In genomic region chr11:67371199-67371548, GRCh38 we compare ENCODE assay signal across 9 cellular contexts. TPM values are rescaled to one million over a fixed set of nuclear protein-coding genes. Genes with fewer than 3 reads are reported as not detected.
DNase-seq lines count a peak whose midpoint lies in the region; ATAC-seq, FAIRE-seq and TF ChIP-seq lines count a peak whose summit lies in the region.
"Had no signal": no experiment of that assay in that cellular context is flagged by ENCODE, and none has a peak within 500 bp of the region (broad histone marks: within the 10 kb centered on the region; RNA-seq: fewer than 3 reads in every experiment).

No MANE protein-coding gene starts in this region.

- H4K20me1 ChIP-seq in GM12878 (ENCODE audit: control insufficient read depth, insufficient read depth), result peaks cover 8% of the 10 kb centered on the region; the same call in 1 of the 2 replicates

- CTCF ChIA-PET in A549 (lab: Yijun Ruan, JAX) (interaction anchor here (0.7 to 46.2 kb wide), 7 partner anchors 13 to 106 kb away, joined by 3 to 1913 read pairs (median 6); partner anchors contain the start of genes POLD4, PPP1CA, RAD9A and TBC1D10C), GM12878 (lab: Yijun Ruan, JAX) (interaction anchor here (0.6 to 26.2 kb wide), 7 partner anchors 9 to 234 kb away, joined by 3 to 1301 read pairs (median 4); partner anchors contain the start of genes CLCF1, POLD4 and RAD9A)
- CTCF ChIA-PET in naive thymus-derived CD4-positive, alpha-beta T cell (lab: Charles Lee), result interaction anchor here (0.6 to 21.2 kb wide), 4 partner anchors 10 to 24 kb away, joined by 7 to 495 read pairs (median 16); partner anchors contain the start of gene POLD4

- H3K4me1 ChIP-seq in A549 (peaks cover 73% of the 10 kb centered on the region), GM12878 (ENCODE audit: control insufficient read depth, insufficient read depth, low read length) (peaks cover 25% of the 10 kb centered on the region), left lung (peaks cover 33 to 87% of the 10 kb centered on the region in 2 donors)
- peaks cover 12 to 45% of the 10 kb centered on the region in 2 donors for H3K4me1 ChIP-seq in naive thymus-derived CD4-positive, alpha-beta T cell (ENCODE audit: control insufficient read depth in 2 of 2, insufficient read depth in 2 of 2, low read length in 2 of 2)

- no peak for TF ChIP-seq EP300 in A549 (IDR thresholded peaks at IDR 0.05)
- no peak for TF ChIP-seq EP300 in GM12878 (IDR thresholded peaks at IDR 0.05; ENCODE audit: borderline replicate concordance in 1 of 2, control insufficient read depth in 1 of 2, low read depth in 2 of 2, low read length in 2 of 2)

- BruUV-seq in GM12878 (replicated peaks; lab: Mats Ljungman, UMichigan), result TSS peak; percentile 50

- TF ChIP-seq CTCF in A549 (IDR thresholded peaks at IDR 0.05) (no peak), HL-60 (IDR thresholded peaks at IDR 0.05; ENCODE audit: insufficient read depth, low read length) (no peak), GM12878 (IDR thresholded peaks at IDR 0.05 in 2 of 3, conservative IDR thresholded peaks at IDR 0.05 in 1 of 3; ENCODE audit: control insufficient read depth in 2 of 3, extremely low read depth in 1 of 3, insufficient read depth in 1 of 3, low read depth in 3 of 3, low read length in 3 of 3) (no peak), left lung (IDR thresholded peaks at IDR 0.05) (no peak)

- H2AFZ ChIP-seq in GM12878 (ENCODE audit: control insufficient read depth, low read depth, low read length), result no peak overlapping the region

- peaks cover 22 to 56% (median 37%) of the 10 kb centered on the region in 7 donors for H3K4me1 Mint-ChIP-seq in naive thymus-derived CD4-positive, alpha-beta T cell

- no peak for ATAC-seq in A549
- no peak for ATAC-seq in GM12878
- ATAC-seq in naive thymus-derived CD4-positive, alpha-beta T cell, result no peak
- ATAC-seq in GM18520 (IDR thresholded peaks at IDR 0.05; ENCODE audit: unreplicated experiment), result no peak
- ATAC-seq in left lung, result no peak

- intact Hi-C loops in GM12878 (cut with micrococcal nuclease; ENCODE audit: unreplicated experiment) (loop anchor here (2.0 kb wide), 1 partner anchor 14 kb away; no protein-coding TSS in a partner anchor), left lung (cut with DNase I) (no loop called here)
- intact Hi-C loops in naive thymus-derived CD4-positive, alpha-beta T cell (cut with micrococcal nuclease), result no loop called here

- SMC1A ChIA-PET in GM12878 (lab: Charles Lee; ENCODE audit: uncharacterized antibody, unreplicated experiment), result interaction anchor here (1.0 to 21.3 kb wide), 7 partner anchors 10 to 190 kb away, joined by 3 to 646 read pairs (median 5); partner anchors contain the start of genes POLD4 and TBC1D10C

- H3K4me2 ChIP-seq in A549 (peak overlapping the region; percentile 95), GM12878 (ENCODE audit: control insufficient read depth, insufficient read depth) (no peak overlapping the region)

- TF ChIP-seq POLR2A in A549 (IDR thresholded peaks at IDR 0.05; ENCODE audit: low read length) (no peak; the same call in 1 of the 2 replicates), GM12878 (IDR thresholded peaks at IDR 0.05; ENCODE audit: low read depth, low read length) (no peak)

- peaks cover 0 to 3% (median 0%) of the 10 kb centered on the region in 5 donors for H3K36me3 Mint-ChIP-seq in naive thymus-derived CD4-positive, alpha-beta T cell

- no peaks in the 10 kb centered on the region for H3K27me3 ChIP-seq in HL-60 (ENCODE audit: insufficient read depth, poor library complexity, severe bottlenecking)
- peaks cover 4 to 9% of the 10 kb centered on the region in 2 experiments; a peak in 3 of 4 replicates for H3K27me3 ChIP-seq in GM12878 (replicated peaks in 1 of 2; ENCODE audit: control insufficient read depth in 2 of 2, insufficient read depth in 2 of 2, low read length in 1 of 2)
- H3K27me3 ChIP-seq in naive thymus-derived CD4-positive, alpha-beta T cell (ENCODE audit: control insufficient read depth in 2 of 2, insufficient read depth in 2 of 2, low read length in 2 of 2), result peaks cover 0 to 5% of the 10 kb centered on the region in 2 donors
- H3K27me3 ChIP-seq in left lung, result no peaks in the 10 kb centered on the region

- H3K36me3 ChIP-seq in GM12878 (ENCODE audit: control insufficient read depth in 2 of 2, insufficient read depth in 2 of 2, low read length in 1 of 2) (no peaks in the 10 kb centered on the region), left lung (no peaks in the 10 kb centered on the region)
- no peaks in the 10 kb centered on the region for H3K36me3 ChIP-seq in naive thymus-derived CD4-positive, alpha-beta T cell (ENCODE audit: control insufficient read depth in 2 of 3, insufficient read depth in 3 of 3, low read length in 3 of 3)

- H3K27ac ChIP-seq in A549 (peak overlapping the region; percentile 95 to 100), HL-60 (replicated peaks) (peak overlapping the region; percentile 92), GM12878 (ENCODE audit: control insufficient read depth, insufficient read depth) (no peak overlapping the region), left lung (peak overlapping the region in 1 of 2 donors; percentile 89)
- H3K27ac ChIP-seq in naive thymus-derived CD4-positive, alpha-beta T cell (ENCODE audit: low read depth, low read length), result no peak overlapping the region

- peak overlapping the region in 5 of 9 donors; percentile 28 to 83 (median 65) for H3K27ac Mint-ChIP-seq in naive thymus-derived CD4-positive, alpha-beta T cell

- H3K79me2 ChIP-seq in GM12878 (ENCODE audit: control insufficient read depth, insufficient read depth, low read length), result no peaks in the 10 kb centered on the region

- no peak for DNase-seq in A549 (ENCODE audit: low read depth in 1 of 2, low spot score in 1 of 2)
- DNase-seq in HL-60 (ENCODE audit: low read depth in 1 of 2, low spot score in 1 of 2), result peak; percentile 61 to 82
- DNase-seq in GM12878 (ENCODE audit: low read depth, low spot score), result no peak
- no peak for DNase-seq in naive thymus-derived CD4-positive, alpha-beta T cell
- no peak for DNase-seq in NCI-H2107 (lab: John Stamatoyannopoulos, UW)
- DNase-seq in epidermal melanocyte (ENCODE audit: insufficient read length, low spot score), result no peak
- DNase-seq in left lung, result no peak
- DNase-seq: DND-41 had no signal

- RAD21 ChIA-PET in GM12878 (lab: Charles Lee; ENCODE audit: unreplicated experiment), result interaction anchor here (1.1 to 6.5 kb wide), 3 partner anchors 11 to 25 kb away, joined by 9 to 122 read pairs (median 11); partner anchors contain the start of gene POLD4

- FAIRE-seq in A549 (lab: Jason Lieb, UNC) (no peak), GM12878 (lab: Jason Lieb, UNC) (peak; percentile 71)

- TF ChIP-seq RAD21 in A549 (conservative IDR thresholded peaks at IDR 0.05 in 1 of 2, IDR thresholded peaks at IDR 0.05 in 1 of 2), result no peak
- TF ChIP-seq RAD21 in GM12878 (IDR thresholded peaks at IDR 0.05; ENCODE audit: insufficient read depth, low read depth, low read length), result no peak

- WGBS in A549 (ENCODE audit: missing lambda C conversion rate), result 7% methylated on average over 3 of the region's 3 CpGs
- WGBS in GM12878 (ENCODE audit: insufficient coverage, insufficient replicate concordance, low lambda C conversion rate, missing lambda C conversion rate), result 45% methylated on average over 3 of the region's 3 CpGs

- H3K4me3 ChIP-seq in A549 (peak overlapping the region; percentile 68), HL-60 (replicated peaks; ENCODE audit: insufficient read depth, low read length) (0 out of 2 replicates have a peak overlapping the region, but pooled peaks have one; percentile 47), GM12878 (no peak overlapping the region), left lung (peak overlapping the region in 1 of 2 donors; percentile 68)
- H3K4me3 ChIP-seq in naive thymus-derived CD4-positive, alpha-beta T cell (ENCODE audit: low read length), result peak overlapping the region; percentile 17

- H3K27me3 Mint-ChIP-seq in naive thymus-derived CD4-positive, alpha-beta T cell, result peaks cover 0 to 70% (median 14%) of the 10 kb centered on the region in 5 donors

- H3K9me3 ChIP-seq in A549, result no peaks in the 10 kb centered on the region
- no peaks in the 10 kb centered on the region for H3K9me3 ChIP-seq in GM12878 (replicated peaks; ENCODE audit: control insufficient read depth, insufficient read depth, low read length)
- no peaks in the 10 kb centered on the region for H3K9me3 ChIP-seq in naive thymus-derived CD4-positive, alpha-beta T cell (ENCODE audit: control insufficient read depth in 2 of 3, low read length in 3 of 3)
- H3K9me3 ChIP-seq in left lung, result no peaks in the 10 kb centered on the region

- peak overlapping the region; percentile 52 to 91 (median 77) for H3K4me3 Mint-ChIP-seq in naive thymus-derived CD4-positive, alpha-beta T cell

- no peak overlapping the region for H3K9ac ChIP-seq in GM12878 (ENCODE audit: control insufficient read depth, insufficient read depth, low read length)

- in situ Hi-C loops in GM12878 (cut with MboI), result no loop called here

- POLR2A ChIA-PET in A549 (lab: Yijun Ruan, JAX) (interaction anchor here (0.6 to 9.3 kb wide), 5 partner anchors 8 to 32 kb away, joined by 3 to 172 read pairs (median 10); partner anchors contain the start of gene POLD4), GM12878 (lab: Charles Lee) (interaction anchor here (0.6 to 5.1 kb wide), 5 partner anchors 9 to 31 kb away, joined by 3 to 42 read pairs (median 9); partner anchors contain the start of genes POLD4 and PPP1CA)
- POLR2A ChIA-PET in naive thymus-derived CD4-positive, alpha-beta T cell (lab: Charles Lee), result interaction anchor here (0.7 to 16.2 kb wide), 2 partner anchors 14 to 24 kb away, joined by 3 to 272 read pairs; partner anchors contain the start of gene POLD4

- H3K9me3 Mint-ChIP-seq in naive thymus-derived CD4-positive, alpha-beta T cell, result peaks cover 0 to 2% (median 0%) of the 10 kb centered on the region in 11 donors

RNA-seq across cellular contexts. Expression of gene CLCF1, which starts 2.2 kb away (rescaled TPM):
- 23.9 and 25.8 TPM in 2 replicates for polyA plus RNA-seq in A549 (2011; rRNA removed)
- 75.7 and 103 TPM in 2 replicates for polyA plus RNA-seq in A549 (2012; cell fraction: cytosol; rRNA removed)
- polyA plus RNA-seq in A549 (2012; cell fraction: nucleus; rRNA removed), result 204 and 212 TPM in 2 replicates
- polyA plus RNA-seq in A549 (2017; fragmentation: RNase III; extraction: RNeasy Plus Mini Kit Qiagen cat#74134 plus additional on column Dnase treatment), result 31.0 to 37.1 TPM (median 36.0 TPM) in 3 replicates
- 14.6 and 17.5 TPM in 2 replicates for polyA minus RNA-seq in A549 (2011; rRNA and poly(A)+ RNA removed)
- total RNA-seq in GM12878 (2013; cell fraction: nucleolus; rRNA removed), result 0.98 and 1.1 TPM in 2 replicates
- 0.68 and 0.82 TPM in 2 replicates for total RNA-seq in GM12878 (2014; rRNA removed)
- total RNA-seq in GM12878 (2014; rRNA removed; fragmentation: Illumina TruSeq; extraction: Trizol), result 0.63 and 0.64 TPM in 2 replicates
- 1.3 and 1.5 TPM in 2 replicates for total RNA-seq in GM12878 (2021)
- polyA plus RNA-seq in GM12878 (2011; ENCODE audit: low read depth), result 0.31 TPM
- polyA plus RNA-seq in GM12878 (2011; rRNA removed), result 0.12 and 0.16 TPM in 2 replicates
- polyA plus RNA-seq in GM12878 (2011; cell fraction: cytosol; rRNA removed), result 0.42 and 0.45 TPM in 2 replicates
- polyA plus RNA-seq in GM12878 (2011; cell fraction: nucleus; rRNA removed), result 0.84 and 1.2 TPM in 2 replicates
- polyA plus RNA-seq in GM12878 (2012), result 0.74 and 0.87 TPM in 2 replicates
- polyA plus RNA-seq in GM12878 (2014; fragmentation: Illumina TruSeq; extraction: Trizol), result 0.25 and 0.79 TPM in 2 replicates
- under 1 TPM; 0.24 to 0.58 TPM for polyA plus RNA-seq in GM12878 (2014; fragmentation: Nextera tagmentation; extraction: Ambion mirVana)
- 2.1 and 2.4 TPM in 2 replicates for polyA plus RNA-seq in GM12878 (2014; rRNA removed)
- polyA plus RNA-seq in GM12878 (2016; fragmentation: Nextera tagmentation; extraction: Ambion mirVana), result under 1 TPM in 1 of 2 experiments, not detected in 1; 0.35 TPM
- 0.37 and 0.52 TPM in 2 replicates for polyA minus RNA-seq in GM12878 (2011; rRNA and poly(A)+ RNA removed)
- not detected in 2 replicates for polyA minus RNA-seq in GM12878 (2011; cell fraction: cytosol; rRNA and poly(A)+ RNA removed)
- polyA minus RNA-seq in GM12878 (2011; cell fraction: nucleus; rRNA and poly(A)+ RNA removed), result 0.24 and 0.38 TPM in 2 replicates
- 1 to 10 TPM in 2 of 5 experiments, under 1 TPM in 3; 0.32 to 7.8 (median 0.70) TPM for total RNA-seq in naive thymus-derived CD4-positive, alpha-beta T cell
- not detected for polyA plus RNA-seq in naive thymus-derived CD4-positive, alpha-beta T cell
- total RNA-seq in left lung, result 1 to 10 TPM; 7.3 to 9.2 TPM

RNA-seq across cellular contexts. Expression of gene POLD4, which starts 17.8 kb away (rescaled TPM):
- polyA plus RNA-seq in A549 (2011; rRNA removed) (140 and 157 TPM in 2 replicates), A549 (2017; fragmentation: RNase III; extraction: RNeasy Plus Mini Kit Qiagen cat#74134 plus additional on column Dnase treatment) (131 to 159 TPM (median 148 TPM) in 3 replicates), GM12878 (2011; rRNA removed) (43.4 and 72.8 TPM in 2 replicates), GM12878 (2014; fragmentation: Illumina TruSeq; extraction: Trizol) (11.5 and 25.8 TPM in 2 replicates), GM12878 (2014; fragmentation: Nextera tagmentation; extraction: Ambion mirVana) (10 to 100 TPM in 1 of 2 experiments, 1 to 10 TPM in 1; 8.1 to 23.5 TPM), GM12878 (2014; rRNA removed) (176 and 184 TPM in 2 replicates), GM12878 (2016; fragmentation: Nextera tagmentation; extraction: Ambion mirVana) (100 to 1,000 TPM; 120 to 125 TPM)
- 213 and 248 TPM in 2 replicates for polyA plus RNA-seq in A549 (2012; cell fraction: cytosol; rRNA removed)
- 283 and 303 TPM in 2 replicates for polyA plus RNA-seq in A549 (2012; cell fraction: nucleus; rRNA removed)
- 45.2 and 61.1 TPM in 2 replicates for polyA minus RNA-seq in A549 (2011; rRNA and poly(A)+ RNA removed)
- 56.1 and 63.5 TPM in 2 replicates for total RNA-seq in GM12878 (2013; cell fraction: nucleolus; rRNA removed)
- total RNA-seq in GM12878 (2014; rRNA removed) (140 and 142 TPM in 2 replicates), GM12878 (2014; rRNA removed; fragmentation: Illumina TruSeq; extraction: Trizol) (46.8 and 51.2 TPM in 2 replicates), GM12878 (2021) (103 and 110 TPM in 2 replicates), left lung (10 to 100 TPM; 67.7 to 77.3 TPM)
- polyA plus RNA-seq in GM12878 (2011; ENCODE audit: low read depth), result 80.8 TPM
- polyA plus RNA-seq in GM12878 (2011; cell fraction: cytosol; rRNA removed), result 189 and 201 TPM in 2 replicates
- polyA plus RNA-seq in GM12878 (2011; cell fraction: nucleus; rRNA removed), result 133 and 135 TPM in 2 replicates
- polyA plus RNA-seq in GM12878 (2012), result 174 and 197 TPM in 2 replicates
- polyA minus RNA-seq in GM12878 (2011; rRNA and poly(A)+ RNA removed), result 22.5 and 64.9 TPM in 2 replicates
- 39.0 and 41.6 TPM in 2 replicates for polyA minus RNA-seq in GM12878 (2011; cell fraction: cytosol; rRNA and poly(A)+ RNA removed)
- 35.1 and 49.9 TPM in 2 replicates for polyA minus RNA-seq in GM12878 (2011; cell fraction: nucleus; rRNA and poly(A)+ RNA removed)
- total RNA-seq in naive thymus-derived CD4-positive, alpha-beta T cell, result 100 to 1,000 TPM in 1 of 5 experiments, 10 to 100 TPM in 4; 59.9 to 104 (median 76.1) TPM
- polyA plus RNA-seq in naive thymus-derived CD4-positive, alpha-beta T cell, result 100 to 1,000 TPM in 1 of 2 donors, 10 to 100 TPM in 1; 98.9 to 116 TPM

RNA-seq across cellular contexts. Expression of gene RAD9A, which starts 20.6 kb away (rescaled TPM):
- polyA plus RNA-seq in A549 (2011; rRNA removed) (19.0 and 19.6 TPM in 2 replicates), A549 (2017; fragmentation: RNase III; extraction: RNeasy Plus Mini Kit Qiagen cat#74134 plus additional on column Dnase treatment) (41.6 to 43.7 TPM (median 43.0 TPM) in 3 replicates), GM12878 (2011; rRNA removed) (9.6 and 18.6 TPM in 2 replicates), GM12878 (2014; fragmentation: Illumina TruSeq; extraction: Trizol) (5.8 and 15.6 TPM in 2 replicates), GM12878 (2014; fragmentation: Nextera tagmentation; extraction: Ambion mirVana) (1 to 10 TPM; 1.1 to 3.6 TPM), GM12878 (2014; rRNA removed) (36.2 and 37.6 TPM in 2 replicates), GM12878 (2016; fragmentation: Nextera tagmentation; extraction: Ambion mirVana) (10 to 100 TPM; 22.0 to 25.6 TPM)
- polyA plus RNA-seq in A549 (2012; cell fraction: cytosol; rRNA removed), result 56.6 and 74.8 TPM in 2 replicates
- polyA plus RNA-seq in A549 (2012; cell fraction: nucleus; rRNA removed), result 286 and 297 TPM in 2 replicates
- 12.8 and 14.6 TPM in 2 replicates for polyA minus RNA-seq in A549 (2011; rRNA and poly(A)+ RNA removed)
- total RNA-seq in GM12878 (2013; cell fraction: nucleolus; rRNA removed), result 30.1 and 32.3 TPM in 2 replicates
- total RNA-seq in GM12878 (2014; rRNA removed) (21.0 and 21.9 TPM in 2 replicates), GM12878 (2014; rRNA removed; fragmentation: Illumina TruSeq; extraction: Trizol) (8.2 TPM in 2 replicates), GM12878 (2021) (29.5 and 32.7 TPM in 2 replicates), left lung (10 to 100 TPM; 18.4 to 21.5 TPM)
- 12.9 TPM for polyA plus RNA-seq in GM12878 (2011; ENCODE audit: low read depth)
- 31.8 and 50.4 TPM in 2 replicates for polyA plus RNA-seq in GM12878 (2011; cell fraction: cytosol; rRNA removed)
- 114 and 143 TPM in 2 replicates for polyA plus RNA-seq in GM12878 (2011; cell fraction: nucleus; rRNA removed)
- polyA plus RNA-seq in GM12878 (2012), result 21.3 and 26.9 TPM in 2 replicates
- 7.2 and 11.3 TPM in 2 replicates for polyA minus RNA-seq in GM12878 (2011; rRNA and poly(A)+ RNA removed)
- 4.8 and 10.5 TPM in 2 replicates for polyA minus RNA-seq in GM12878 (2011; cell fraction: cytosol; rRNA and poly(A)+ RNA removed)
- polyA minus RNA-seq in GM12878 (2011; cell fraction: nucleus; rRNA and poly(A)+ RNA removed), result 14.0 and 24.6 TPM in 2 replicates
- total RNA-seq in naive thymus-derived CD4-positive, alpha-beta T cell, result 10 to 100 TPM; 25.6 to 48.0 (median 45.0) TPM
- polyA plus RNA-seq in naive thymus-derived CD4-positive, alpha-beta T cell, result 1 to 10 TPM; 6.3 to 7.2 TPM

RNA-seq across cellular contexts. Expression of gene PPP1CA, which starts 30.5 kb away (rescaled TPM):
- polyA plus RNA-seq in A549 (2011; rRNA removed) (174 and 178 TPM in 2 replicates), A549 (2017; fragmentation: RNase III; extraction: RNeasy Plus Mini Kit Qiagen cat#74134 plus additional on column Dnase treatment) (200 to 208 TPM (median 205 TPM) in 3 replicates), GM12878 (2011; rRNA removed) (86.0 and 211 TPM in 2 replicates), GM12878 (2014; fragmentation: Illumina TruSeq; extraction: Trizol) (128 and 202 TPM in 2 replicates), GM12878 (2014; fragmentation: Nextera tagmentation; extraction: Ambion mirVana) (10 to 100 TPM; 26.4 to 41.7 TPM), GM12878 (2014; rRNA removed) (306 and 326 TPM in 2 replicates), GM12878 (2016; fragmentation: Nextera tagmentation; extraction: Ambion mirVana) (100 to 1,000 TPM; 417 to 458 TPM)
- 405 and 423 TPM in 2 replicates for polyA plus RNA-seq in A549 (2012; cell fraction: cytosol; rRNA removed)
- polyA plus RNA-seq in A549 (2012; cell fraction: nucleus; rRNA removed), result 324 and 334 TPM in 2 replicates
- 239 and 243 TPM in 2 replicates for polyA minus RNA-seq in A549 (2011; rRNA and poly(A)+ RNA removed)
- 38.1 and 44.1 TPM in 2 replicates for total RNA-seq in GM12878 (2013; cell fraction: nucleolus; rRNA removed)
- total RNA-seq in GM12878 (2014; rRNA removed) (342 and 371 TPM in 2 replicates), GM12878 (2014; rRNA removed; fragmentation: Illumina TruSeq; extraction: Trizol) (170 and 176 TPM in 2 replicates), GM12878 (2021) (265 and 269 TPM in 2 replicates), left lung (100 to 1,000 TPM; 138 to 173 TPM)
- 75.3 TPM for polyA plus RNA-seq in GM12878 (2011; ENCODE audit: low read depth)
- polyA plus RNA-seq in GM12878 (2011; cell fraction: cytosol; rRNA removed), result 440 and 506 TPM in 2 replicates
- 220 and 242 TPM in 2 replicates for polyA plus RNA-seq in GM12878 (2011; cell fraction: nucleus; rRNA removed)
- polyA plus RNA-seq in GM12878 (2012), result 174 and 181 TPM in 2 replicates
- 121 and 204 TPM in 2 replicates for polyA minus RNA-seq in GM12878 (2011; rRNA and poly(A)+ RNA removed)
- 83.8 and 94.6 TPM in 2 replicates for polyA minus RNA-seq in GM12878 (2011; cell fraction: cytosol; rRNA and poly(A)+ RNA removed)
- polyA minus RNA-seq in GM12878 (2011; cell fraction: nucleus; rRNA and poly(A)+ RNA removed), result 49.0 and 75.9 TPM in 2 replicates
- 100 to 1,000 TPM in 4 of 5 experiments, 10 to 100 TPM in 1; 83.0 to 339 (median 122) TPM for total RNA-seq in naive thymus-derived CD4-positive, alpha-beta T cell
- 100 to 1,000 TPM; 350 to 363 TPM for polyA plus RNA-seq in naive thymus-derived CD4-positive, alpha-beta T cell

RNA-seq across cellular contexts. Expression of gene TBC1D10C, which starts 32.7 kb away (rescaled TPM):
- polyA plus RNA-seq in A549 (2011; rRNA removed) (not detected in 2 replicates), A549 (2017; fragmentation: RNase III; extraction: RNeasy Plus Mini Kit Qiagen cat#74134 plus additional on column Dnase treatment) (0.08 TPM in 1 of 3 replicates, not detected in the others), GM12878 (2011; rRNA removed) (9.6 and 15.4 TPM in 2 replicates), GM12878 (2014; fragmentation: Illumina TruSeq; extraction: Trizol) (3.4 and 13.5 TPM in 2 replicates), GM12878 (2014; fragmentation: Nextera tagmentation; extraction: Ambion mirVana) (1 to 10 TPM; 1.1 to 6.6 TPM), GM12878 (2014; rRNA removed) (83.4 and 85.3 TPM in 2 replicates), GM12878 (2016; fragmentation: Nextera tagmentation; extraction: Ambion mirVana) (10 to 100 TPM; 61.8 to 73.3 TPM)
- polyA plus RNA-seq in A549 (2012; cell fraction: cytosol; rRNA removed), result 0.06 TPM in 1 of 2 replicates, not detected in the other
- polyA plus RNA-seq in A549 (2012; cell fraction: nucleus; rRNA removed), result 0.28 TPM in 1 of 2 replicates, not detected in the other
- not detected in 2 replicates for polyA minus RNA-seq in A549 (2011; rRNA and poly(A)+ RNA removed)
- total RNA-seq in GM12878 (2013; cell fraction: nucleolus; rRNA removed), result 59.5 and 60.3 TPM in 2 replicates
- total RNA-seq in GM12878 (2014; rRNA removed) (52.0 and 60.0 TPM in 2 replicates), GM12878 (2014; rRNA removed; fragmentation: Illumina TruSeq; extraction: Trizol) (18.4 and 19.5 TPM in 2 replicates), GM12878 (2021) (77.4 and 80.7 TPM in 2 replicates), left lung (10 to 100 TPM in 1 of 2 donors, 1 to 10 TPM in 1; 8.0 to 15.5 TPM)
- polyA plus RNA-seq in GM12878 (2011; ENCODE audit: low read depth), result 12.8 TPM
- polyA plus RNA-seq in GM12878 (2011; cell fraction: cytosol; rRNA removed), result 27.2 and 41.2 TPM in 2 replicates
- 200 and 210 TPM in 2 replicates for polyA plus RNA-seq in GM12878 (2011; cell fraction: nucleus; rRNA removed)
- 48.1 and 51.7 TPM in 2 replicates for polyA plus RNA-seq in GM12878 (2012)
- polyA minus RNA-seq in GM12878 (2011; rRNA and poly(A)+ RNA removed), result 8.1 and 20.2 TPM in 2 replicates
- polyA minus RNA-seq in GM12878 (2011; cell fraction: cytosol; rRNA and poly(A)+ RNA removed), result 9.6 and 12.3 TPM in 2 replicates
- 26.1 and 33.3 TPM in 2 replicates for polyA minus RNA-seq in GM12878 (2011; cell fraction: nucleus; rRNA and poly(A)+ RNA removed)
- 100 to 1,000 TPM; 243 to 425 (median 346) TPM for total RNA-seq in naive thymus-derived CD4-positive, alpha-beta T cell
- 100 to 1,000 TPM; 225 to 366 TPM for polyA plus RNA-seq in naive thymus-derived CD4-positive, alpha-beta T cell

Comparison
In these comparisons a context has a peak if more than half of its experiments do, and no peak if none do; other contexts are left out.
1. DNase-seq: peak in HL-60 (2 of 2); none in A549 (0 of 2), GM12878 (single experiment), naive thymus-derived CD4-positive, alpha-beta T cell (0 of 9), NCI-H2107 (single experiment), epidermal melanocyte (single experiment) and left lung (0 of 2).
2. H3K27ac ChIP-seq: peak in A549 (2 of 2) and HL-60 (single experiment); none in GM12878 (single experiment) and naive thymus-derived CD4-positive, alpha-beta T cell (single experiment).